15 cellular contexts compared by ENCODE assay signal in the genomic region with DNA sequence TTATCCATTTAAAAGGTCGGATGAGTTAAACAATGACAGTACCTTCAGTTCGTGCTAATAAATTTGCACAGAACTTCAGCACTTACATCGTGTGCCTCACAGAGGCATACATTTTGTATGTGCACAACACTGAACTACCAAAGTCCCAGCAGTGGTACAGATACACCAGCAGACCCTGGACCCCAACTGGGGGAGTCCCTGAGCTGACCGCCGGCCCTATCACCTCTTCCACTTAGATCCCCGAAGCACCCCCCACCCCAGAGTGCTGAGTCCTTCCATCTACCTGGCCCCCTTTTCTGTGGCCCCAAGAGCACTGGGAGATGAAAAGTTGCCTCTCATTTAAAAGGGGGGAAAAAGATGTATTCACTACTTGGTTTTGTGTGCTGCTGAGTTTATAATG. TPM values are rescaled to one million over a fixed set of nuclear protein-coding genes. Genes with fewer than 3 reads are reported as not detected.
DNase-seq lines count a peak whose midpoint lies in the region; ATAC-seq and TF ChIP-seq lines count a peak whose summit lies in the region.
"Had no signal": no experiment of that assay in that cellular context is flagged by ENCODE, and none has a peak within 500 bp of the region (broad histone marks: within the 10 kb centered on the region; RNA-seq: fewer than 3 reads in every experiment).

No MANE protein-coding gene starts in this region.

- H3K36me3 Mint-ChIP-seq in activated CD8-positive, alpha-beta T cell treated with anti-CD3 and anti-CD28 coated beads, Interleukin-2, amount 10 ng/mL, durations not matched to agents 7 days and 5 days (ENCODE audit: low read depth): peaks cover 48% of the 10 kb centered on the region
- peaks cover 28% of the 10 kb centered on the region for H3K36me3 Mint-ChIP-seq in activated CD8-positive, alpha-beta T cell treated with anti-CD3 and anti-CD28 coated beads for 36 hours (ENCODE audit: low read depth)
- peaks cover 20% of the 10 kb centered on the region for H3K36me3 Mint-ChIP-seq in progenitor cell of endocrine pancreas (ENCODE audit: insufficient read depth)

- H3K79me2 ChIP-seq in PC-3 (ENCODE audit: low read length): no peaks in the 10 kb centered on the region

- H2BK12ac ChIP-seq in mesenchymal stem cell (ENCODE audit: low read length in 2 of 2): no peak overlapping the region

- peak overlapping the region; percentile 88 for H2AK5ac ChIP-seq in mesenchymal stem cell (ENCODE audit: low read length, severe bottlenecking)

- no peak for TF ChIP-seq CTCF in activated CD8-positive, alpha-beta T cell treated with anti-CD3 and anti-CD28 coated beads for 36 hours (IDR thresholded peaks at IDR 0.05)
- TF ChIP-seq CTCF in PC-3 (conservative IDR thresholded peaks at IDR 0.05; ENCODE audit: low read depth, low read length): no peak
- no peak for TF ChIP-seq CTCF in progenitor cell of endocrine pancreas (IDR thresholded peaks at IDR 0.05; ENCODE audit: unreplicated experiment)

- H3K27me3 ChIP-seq in PC-3 (ENCODE audit: low read length) (no peaks in the 10 kb centered on the region), mesenchymal stem cell (ENCODE audit: control insufficient read depth in 1 of 2, insufficient read depth in 1 of 2, low read length in 2 of 2) (no peaks in the 10 kb centered on the region)
- H3K27me3 ChIP-seq: BLaER1 had no signal

- H3K9me3 Mint-ChIP-seq in activated CD8-positive, alpha-beta T cell treated with anti-CD3 and anti-CD28 coated beads, Interleukin-2, amount 10 ng/mL, durations not matched to agents 7 days and 5 days (ENCODE audit: insufficient read depth): no peaks in the 10 kb centered on the region
- H3K9me3 Mint-ChIP-seq in activated CD8-positive, alpha-beta T cell treated with anti-CD3 and anti-CD28 coated beads for 36 hours: no peaks in the 10 kb centered on the region
- no peaks in the 10 kb centered on the region for H3K9me3 Mint-ChIP-seq in progenitor cell of endocrine pancreas (ENCODE audit: low read depth)
- H3K9me3 Mint-ChIP-seq: CD4-positive, alpha-beta memory T cell had no signal

- no peak overlapping the region for H2BK5ac ChIP-seq in mesenchymal stem cell (ENCODE audit: low read depth, low read length, poor library complexity, severe bottlenecking)

- H4K20me1 ChIP-seq in PC-3 (ENCODE audit: low read length): no peaks in the 10 kb centered on the region
- H4K20me1 ChIP-seq: BLaER1 had no signal

- H3K4me1 ChIP-seq in PC-3 (ENCODE audit: insufficient read depth, low read length) (peaks cover 14% of the 10 kb centered on the region), mesenchymal stem cell (ENCODE audit: control insufficient read depth, insufficient read depth, low read depth, low read length) (peaks cover 6% of the 10 kb centered on the region)
- H3K4me1 ChIP-seq: BLaER1, HAP-1 had no signal

- H3K79me1 ChIP-seq in mesenchymal stem cell (replicated peaks; ENCODE audit: low read length, poor library complexity, severe bottlenecking): peaks cover 14% of the 10 kb centered on the region

- no TSS peak for BruUV-seq in PC-3 (replicated peaks; lab: Mats Ljungman, UMichigan)

- WGBS in mesenchymal stem cell: 96% methylated on average over 6 of the region's 6 CpGs

- H3K14ac ChIP-seq in mesenchymal stem cell (ENCODE audit: low read length in 2 of 2): no peak overlapping the region

- H3K9ac ChIP-seq in PC-3 (ENCODE audit: low read length) (no peak overlapping the region), mesenchymal stem cell (ENCODE audit: low read length) (no peak overlapping the region)
- H3K9ac ChIP-seq: BLaER1 had no signal

- no peak overlapping the region for H3K4ac ChIP-seq in mesenchymal stem cell (ENCODE audit: low read depth in 1 of 2, low read length in 2 of 2)

- no peak overlapping the region for H3K4me3 ChIP-seq in PC-3 (ENCODE audit: low read length)
- no peak overlapping the region for H3K4me3 ChIP-seq in mesenchymal stem cell (ENCODE audit: insufficient read depth in 1 of 2, low read depth in 1 of 2, low read length in 2 of 2)
- H3K4me3 ChIP-seq: BLaER1, HAP-1 had no signal

- H3K27ac ChIP-seq in PC-3 (ENCODE audit: low read length) (peak overlapping the region; percentile 9; the same call in 1 of the 2 replicates), mesenchymal stem cell (ENCODE audit: low read length, poor library complexity, severe bottlenecking) (peak overlapping the region; percentile 64)
- H3K27ac ChIP-seq: BLaER1 had no signal

- no peak overlapping the region for H3K4me3 Mint-ChIP-seq in activated CD8-positive, alpha-beta T cell treated with anti-CD3 and anti-CD28 coated beads, Interleukin-2, amount 10 ng/mL, durations not matched to agents 7 days and 5 days
- H3K4me3 Mint-ChIP-seq in activated CD8-positive, alpha-beta T cell treated with anti-CD3 and anti-CD28 coated beads for 36 hours: no peak overlapping the region
- H3K4me3 Mint-ChIP-seq in progenitor cell of endocrine pancreas (ENCODE audit: low read depth): no peak overlapping the region
- H3K4me3 Mint-ChIP-seq: CD14-positive monocyte had no signal

- CTCF ChIA-PET in activated CD8-positive, alpha-beta T cell treated with anti-CD3 and anti-CD28 coated beads, Interleukin-2, amount 10 ng/mL, durations not matched to agents 7 days and 5 days (lab: Charles Lee): interaction anchor here (1.0 to 1.1 kb wide), 2 partner anchors 9 to 23 kb away, joined by 3 read pairs; a partner anchor contains a TSS
- CTCF ChIA-PET in activated CD8-positive, alpha-beta T cell treated with anti-CD3 and anti-CD28 coated beads for 36 hours (lab: Charles Lee): no interaction called here
- CTCF ChIA-PET in PC-3 (lab: Charles Lee): no interaction called here

- H3K36me3 ChIP-seq in PC-3 (ENCODE audit: low read depth, low read length): peaks cover 19% of the 10 kb centered on the region
- peaks cover 19 to 36% of the 10 kb centered on the region in 2 experiments for H3K36me3 ChIP-seq in mesenchymal stem cell (ENCODE audit: control insufficient read depth in 1 of 2, insufficient read depth in 2 of 2, low read depth in 1 of 2, low read length in 2 of 2)

- no peak for ATAC-seq in activated CD8-positive, alpha-beta T cell treated with anti-CD3 and anti-CD28 coated beads, Interleukin-2, amount 10 ng/mL, durations not matched to agents 7 days and 5 days
- no peak for ATAC-seq in activated CD8-positive, alpha-beta T cell treated with anti-CD3 and anti-CD28 coated beads for 36 hours
- ATAC-seq in PC-3: no peak; the same call in 1 of the 2 replicates

- H3K18ac ChIP-seq in mesenchymal stem cell (ENCODE audit: low read depth in 1 of 2, low read length in 2 of 2): no peak overlapping the region

- intact Hi-C loops in activated CD8-positive, alpha-beta T cell treated with anti-CD3 and anti-CD28 coated beads for 36 hours (cut with micrococcal nuclease): no loop called here
- intact Hi-C loops in PC-3 (cut with micrococcal nuclease): no loop called here

- no peak overlapping the region for H4K91ac ChIP-seq in mesenchymal stem cell (ENCODE audit: low read length)

- no peak overlapping the region for H3K23ac ChIP-seq in mesenchymal stem cell (ENCODE audit: low read length in 2 of 2)

- H2BK15ac ChIP-seq in mesenchymal stem cell (ENCODE audit: low read depth, poor library complexity, severe bottlenecking): no peak overlapping the region

- H3K9me2 ChIP-seq in PC-3 (replicated peaks; ENCODE audit: low read length): no peaks in the 10 kb centered on the region

- no peaks in the 10 kb centered on the region for H3K27me3 Mint-ChIP-seq in activated CD8-positive, alpha-beta T cell treated with anti-CD3 and anti-CD28 coated beads, Interleukin-2, amount 10 ng/mL, durations not matched to agents 7 days and 5 days (ENCODE audit: low read depth)
- no peaks in the 10 kb centered on the region for H3K27me3 Mint-ChIP-seq in activated CD8-positive, alpha-beta T cell treated with anti-CD3 and anti-CD28 coated beads for 36 hours
- no peaks in the 10 kb centered on the region for H3K27me3 Mint-ChIP-seq in progenitor cell of endocrine pancreas
- H3K27me3 Mint-ChIP-seq: CD4-positive, alpha-beta memory T cell had no signal

- H3K9me3 ChIP-seq in PC-3 (ENCODE audit: low read length) (no peaks in the 10 kb centered on the region), mesenchymal stem cell (ENCODE audit: control insufficient read depth, low read length) (no peaks in the 10 kb centered on the region)
- H3K9me3 ChIP-seq: BLaER1, HAP-1 had no signal

- H3K4me2 ChIP-seq in PC-3 (ENCODE audit: low read length) (no peak overlapping the region), mesenchymal stem cell (ENCODE audit: low read length, poor library complexity, severe bottlenecking) (no peak overlapping the region)
- H3K4me2 ChIP-seq: BLaER1 had no signal

- POLR2A ChIA-PET in activated CD8-positive, alpha-beta T cell treated with anti-CD3 and anti-CD28 coated beads, Interleukin-2, amount 10 ng/mL, durations not matched to agents 7 days and 5 days (lab: Charles Lee): no interaction called here
- POLR2A ChIA-PET in activated CD8-positive, alpha-beta T cell treated with anti-CD3 and anti-CD28 coated beads for 36 hours (lab: Charles Lee): no interaction called here
- POLR2A ChIA-PET in PC-3 (lab: Charles Lee; ENCODE audit: unreplicated experiment): no interaction called here

- no peak overlapping the region for H3K27ac Mint-ChIP-seq in activated CD8-positive, alpha-beta T cell treated with anti-CD3 and anti-CD28 coated beads, Interleukin-2, amount 10 ng/mL, durations not matched to agents 7 days and 5 days
- H3K27ac Mint-ChIP-seq in activated CD8-positive, alpha-beta T cell treated with anti-CD3 and anti-CD28 coated beads for 36 hours: no peak overlapping the region
- peak overlapping the region; percentile 37 for H3K27ac Mint-ChIP-seq in progenitor cell of endocrine pancreas
- H3K27ac Mint-ChIP-seq: CD14-positive monocyte had no signal

- H4K8ac ChIP-seq in mesenchymal stem cell (ENCODE audit: low read length): peak overlapping the region; percentile 23

- peak; percentile 15 for DNase-seq in activated CD8-positive, alpha-beta T cell treated with anti-CD3 and anti-CD28 coated beads, Interleukin-2, amount 10 ng/mL, durations not matched to agents 7 days and 5 days
- no peak for DNase-seq in activated CD8-positive, alpha-beta T cell treated with anti-CD3 and anti-CD28 coated beads for 36 hours
- DNase-seq in PC-3: no peak
- no peak for DNase-seq in mesenchymal stem cell
- no peak for DNase-seq in progenitor cell of endocrine pancreas (ENCODE audit: low spot score, unreplicated experiment)
- no peak for DNase-seq in NCI-H2196 treated with DMSO at 0.1 percent for 48 hours (lab: John Stamatoyannopoulos, UW; ENCODE audit: unreplicated experiment)
- no peak for DNase-seq in NCI-H774 (lab: John Stamatoyannopoulos, UW)
- DNase-seq in ureter (ENCODE audit: low spot score): no peak
- DNase-seq: 8988T; CD4-positive, alpha-beta memory T cell; DMS79 treated with DMSO at 0.1 percent for 48 hours; GF-D8 had no signal

- H2BK120ac ChIP-seq in mesenchymal stem cell (ENCODE audit: low read depth, low read length): no peak overlapping the region

- H3F3A ChIP-seq in PC-3 (ENCODE audit: low read length, unreplicated experiment): no peaks in the 10 kb centered on the region

- H2AFZ ChIP-seq in PC-3 (ENCODE audit: low read length) (no peak overlapping the region), mesenchymal stem cell (ENCODE audit: low read depth, low read length) (no peak overlapping the region)

- no peaks in the 10 kb centered on the region for H3K4me1 Mint-ChIP-seq in activated CD8-positive, alpha-beta T cell treated with anti-CD3 and anti-CD28 coated beads, Interleukin-2, amount 10 ng/mL, durations not matched to agents 7 days and 5 days (ENCODE audit: low read depth)
- H3K4me1 Mint-ChIP-seq in activated CD8-positive, alpha-beta T cell treated with anti-CD3 and anti-CD28 coated beads for 36 hours (ENCODE audit: low read depth): no peaks in the 10 kb centered on the region
- H3K4me1 Mint-ChIP-seq in progenitor cell of endocrine pancreas (ENCODE audit: low read depth): peaks cover 4% of the 10 kb centered on the region

RNA-seq across cellular contexts. Expression of a gene that starts 9.5 kb away (rescaled TPM):
- 10 to 100 TPM; 22.9 to 26.8 TPM for total RNA-seq in activated CD8-positive, alpha-beta T cell treated with anti-CD3 and anti-CD28 coated beads, Interleukin-2, amount 10 ng/mL, durations not matched to agents 7 days and 5 days
- total RNA-seq in activated CD8-positive, alpha-beta T cell treated with anti-CD3 and anti-CD28 coated beads for 36 hours: 10 to 100 TPM; 15.4 to 17.1 TPM
- total RNA-seq in PC-3 (2014; rRNA removed): 49.7 and 53.1 TPM in 2 replicates
- 27.4 TPM for polyA plus RNA-seq in mesenchymal stem cell (2013, experiment 1 of 2)
- polyA plus RNA-seq in mesenchymal stem cell (2013, experiment 2 of 2): 25.0 TPM
- total RNA-seq in progenitor cell of endocrine pancreas: 55.4 and 56.3 TPM in 2 replicates
- 50.4 TPM for total RNA-seq in ureter

RNA-seq across cellular contexts. Expression of a gene that starts 32.0 kb away (rescaled TPM):
- total RNA-seq in activated CD8-positive, alpha-beta T cell treated with anti-CD3 and anti-CD28 coated beads, Interleukin-2, amount 10 ng/mL, durations not matched to agents 7 days and 5 days: 100 to 1,000 TPM; 128 to 136 TPM
- total RNA-seq in activated CD8-positive, alpha-beta T cell treated with anti-CD3 and anti-CD28 coated beads for 36 hours: 100 to 1,000 TPM; 108 to 109 TPM
- total RNA-seq in PC-3 (2014; rRNA removed): 44.2 and 47.1 TPM in 2 replicates
- 42.4 TPM for polyA plus RNA-seq in mesenchymal stem cell (2013, experiment 1 of 2)
- polyA plus RNA-seq in mesenchymal stem cell (2013, experiment 2 of 2): 40.7 TPM
- 78.8 and 85.6 TPM in 2 replicates for total RNA-seq in progenitor cell of endocrine pancreas
- total RNA-seq in ureter: 84.4 TPM
